In genomic region chr1:117357833-117358603, GRCh38 we compare ENCODE assay signal across 7 cellular contexts. TPM values are rescaled to one million over a fixed set of nuclear protein-coding genes. Genes with fewer than 3 reads are reported as not detected.
DNase-seq lines count a peak whose midpoint lies in the region; ATAC-seq and TF ChIP-seq lines count a peak whose summit lies in the region.
"Not testable (repeated sequence)": the region's sequence is repeated elsewhere in the genome, so short reads cannot be mapped to it uniquely, and the experiment has no call there.

No MANE protein-coding gene starts in this region.

- not testable (repeated sequence) for H3K4me1 ChIP-seq in DND-41 (ENCODE audit: insufficient read depth, low read length); esophagus muscularis mucosa

- H3K27ac Mint-ChIP-seq in activated CD4-positive, alpha-beta T cell treated with anti-CD3 and anti-CD28 coated beads, Interleukin-2, amount 10 ng/mL, durations not matched to agents 7 days and 5 days = peak overlapping the region; percentile 76
- peak overlapping the region; percentile 64 for H3K27ac Mint-ChIP-seq in activated naive CD8-positive, alpha-beta T cell treated with anti-CD3 and anti-CD28 coated beads, Interleukin-2, amount 50 U/mL, for 24 hours
- H3K27ac Mint-ChIP-seq in nephron progenitor cell = peak overlapping the region; percentile 61

- not testable (repeated sequence) for H3K27me3 Mint-ChIP-seq in activated CD4-positive, alpha-beta T cell treated with anti-CD3 and anti-CD28 coated beads, Interleukin-2, amount 10 ng/mL, durations not matched to agents 7 days and 5 days; activated naive CD8-positive, alpha-beta T cell treated with anti-CD3 and anti-CD28 coated beads, Interleukin-2, amount 50 U/mL, for 24 hours; nephron progenitor cell (ENCODE audit: low read depth, poor library complexity)

- H2AFZ ChIP-seq in DND-41 (ENCODE audit: low read depth, low read length) = peak overlapping the region; percentile 41; the same call in 1 of the 2 replicates

- intact Hi-C loops in esophagus muscularis mucosa (cut with DNase I) = not testable (repeated sequence)

- H3K9me3 Mint-ChIP-seq in activated CD4-positive, alpha-beta T cell treated with anti-CD3 and anti-CD28 coated beads, Interleukin-2, amount 10 ng/mL, durations not matched to agents 7 days and 5 days; activated naive CD8-positive, alpha-beta T cell treated with anti-CD3 and anti-CD28 coated beads, Interleukin-2, amount 50 U/mL, for 24 hours: not testable (repeated sequence)
- peaks cover 53% of the 10 kb centered on the region for H3K9me3 Mint-ChIP-seq in nephron progenitor cell

- not testable (repeated sequence) for H3K9me3 ChIP-seq in DND-41 (ENCODE audit: insufficient read depth, low read length, severe bottlenecking); esophagus muscularis mucosa

- H3K36me3 Mint-ChIP-seq in activated CD4-positive, alpha-beta T cell treated with anti-CD3 and anti-CD28 coated beads, Interleukin-2, amount 10 ng/mL, durations not matched to agents 7 days and 5 days (ENCODE audit: low read depth); activated naive CD8-positive, alpha-beta T cell treated with anti-CD3 and anti-CD28 coated beads, Interleukin-2, amount 50 U/mL, for 24 hours (ENCODE audit: low read depth): not testable (repeated sequence)
- peaks cover 21% of the 10 kb centered on the region for H3K36me3 Mint-ChIP-seq in nephron progenitor cell (ENCODE audit: low read depth)

- CTCF ChIA-PET in activated CD4-positive, alpha-beta T cell treated with anti-CD3 and anti-CD28 coated beads, Interleukin-2, amount 10 ng/mL, durations not matched to agents 7 days and 5 days (lab: Charles Lee) = interaction anchor here (1.3 kb wide), 1 partner anchor 18 kb away, joined by 3 read pairs; no protein-coding TSS in a partner anchor

- H3K79me2 ChIP-seq in DND-41 (ENCODE audit: insufficient read depth, low read length) = not testable (repeated sequence)

- H3K27me3 ChIP-seq in DND-41 (ENCODE audit: insufficient read depth, low read length, poor library complexity); esophagus muscularis mucosa: not testable (repeated sequence)

- not testable (repeated sequence) for TF ChIP-seq CTCF in DND-41 (IDR thresholded peaks at IDR 0.05; ENCODE audit: borderline replicate concordance, extremely low read depth, low read length, poor library complexity, severe bottlenecking); esophagus muscularis mucosa (IDR thresholded peaks at IDR 0.05); nephron progenitor cell (IDR thresholded peaks at IDR 0.05)

- not testable (repeated sequence) for H3K4me2 ChIP-seq in DND-41 (ENCODE audit: insufficient read depth, low read length)

- H3K4me3 ChIP-seq in DND-41 (ENCODE audit: low read depth in 1 of 2, low read length in 2 of 2); esophagus muscularis mucosa: not testable (repeated sequence)

- not testable (repeated sequence) for H3K9ac ChIP-seq in DND-41 (ENCODE audit: low read depth, low read length)

- TF ChIP-seq EP300 in esophagus muscularis mucosa (IDR thresholded peaks at IDR 0.05) = not testable (repeated sequence)

- peaks cover 27% of the 10 kb centered on the region for H3K4me1 Mint-ChIP-seq in activated CD4-positive, alpha-beta T cell treated with anti-CD3 and anti-CD28 coated beads, Interleukin-2, amount 10 ng/mL, durations not matched to agents 7 days and 5 days
- peaks cover 38% of the 10 kb centered on the region for H3K4me1 Mint-ChIP-seq in activated naive CD8-positive, alpha-beta T cell treated with anti-CD3 and anti-CD28 coated beads, Interleukin-2, amount 50 U/mL, for 24 hours
- peaks cover 18% of the 10 kb centered on the region for H3K4me1 Mint-ChIP-seq in nephron progenitor cell

- 89% methylated on average over 22 of the region's 24 CpGs for WGBS in esophagus muscularis mucosa

- peak; percentile 41 for DNase-seq in DND-41
- DNase-seq in NCI-H748 (lab: John Stamatoyannopoulos, UW; ENCODE audit: unreplicated experiment) = peak; percentile 60
- peak; percentile 49 for DNase-seq in activated CD4-positive, alpha-beta T cell treated with anti-CD3 and anti-CD28 coated beads, Interleukin-2, amount 10 ng/mL, durations not matched to agents 7 days and 5 days
- DNase-seq in activated T-helper 1 cell treated with Interleukin-2 at 50 U/mL for 16 hours (ENCODE audit: low read depth) = peak; percentile 21
- not testable (repeated sequence) for DNase-seq in activated naive CD8-positive, alpha-beta T cell treated with anti-CD3 and anti-CD28 coated beads, Interleukin-2, amount 50 U/mL, for 24 hours; nephron progenitor cell
- peak; percentile 47 for DNase-seq in esophagus muscularis mucosa (ENCODE audit: extremely low spot score)

- not testable (repeated sequence) for TF ChIP-seq POLR2A in esophagus muscularis mucosa (IDR thresholded peaks at IDR 0.05; ENCODE audit: low read depth)

- ATAC-seq in DND-41 (ENCODE audit: insufficient read depth, low read depth); activated naive CD8-positive, alpha-beta T cell treated with anti-CD3 and anti-CD28 coated beads, Interleukin-2, amount 50 U/mL, for 24 hours: not testable (repeated sequence)

- H3K4me3 Mint-ChIP-seq in activated CD4-positive, alpha-beta T cell treated with anti-CD3 and anti-CD28 coated beads, Interleukin-2, amount 10 ng/mL, durations not matched to agents 7 days and 5 days = not testable (repeated sequence)
- peak overlapping the region; percentile 51 for H3K4me3 Mint-ChIP-seq in activated naive CD8-positive, alpha-beta T cell treated with anti-CD3 and anti-CD28 coated beads, Interleukin-2, amount 50 U/mL, for 24 hours
- H3K4me3 Mint-ChIP-seq in nephron progenitor cell = peak overlapping the region; percentile 45

- POLR2A ChIA-PET in activated CD4-positive, alpha-beta T cell treated with anti-CD3 and anti-CD28 coated beads, Interleukin-2, amount 10 ng/mL, durations not matched to agents 7 days and 5 days (lab: Charles Lee) = not testable (repeated sequence)

- not testable (repeated sequence) for H3K27ac ChIP-seq in DND-41 (ENCODE audit: low read length); esophagus muscularis mucosa (replicated peaks in 1 of 4)

- H4K20me1 ChIP-seq in DND-41 (ENCODE audit: insufficient read depth, low read length) = not testable (repeated sequence)

- not testable (repeated sequence) for H3K36me3 ChIP-seq in DND-41 (ENCODE audit: insufficient read depth, low read length); esophagus muscularis mucosa

RNA-seq across cellular contexts. Expression of gene MAN1A2, which starts 9.2 kb away (rescaled TPM):
- total RNA-seq in activated CD4-positive, alpha-beta T cell treated with anti-CD3 and anti-CD28 coated beads, Interleukin-2, amount 10 ng/mL, durations not matched to agents 7 days and 5 days = 10 to 100 TPM; 35.0 to 38.8 TPM
- 10 to 100 TPM; 45.4 to 51.7 (median 48.3) TPM for total RNA-seq in esophagus muscularis mucosa
